7 cellular contexts compared by ENCODE assay signal in genomic region chr3:141243295-141243707, GRCh38. TPM values are rescaled to one million over a fixed set of nuclear protein-coding genes. Genes with fewer than 3 reads are reported as not detected.
DNase-seq lines count a peak whose midpoint lies in the region; ATAC-seq and TF ChIP-seq lines count a peak whose summit lies in the region.

No MANE protein-coding gene starts in this region.

- intact Hi-C loops in mucosa of descending colon (cut with DNase I, micrococcal nuclease): no loop called here

- CTCF ChIA-PET in activated naive CD4-positive, alpha-beta T cell treated with anti-CD3 and anti-CD28 coated beads, Interleukin-2, amount 10 ng/mL, durations not matched to agents 7 days and 5 days (lab: Charles Lee): interaction anchor here (1.0 to 1.9 kb wide), 4 partner anchors 11 to 24 kb away, joined by 3 to 12 read pairs (median 7); partner anchors contain the start of gene PXYLP1

- no peak for DNase-seq in T-helper 17 cell
- DNase-seq in activated naive CD4-positive, alpha-beta T cell treated with anti-CD3 and anti-CD28 coated beads, Interleukin-2, amount 10 ng/mL, durations not matched to agents 7 days and 5 days: peak; percentile 71
- DNase-seq in mucosa of descending colon: no peak
- no peak for DNase-seq in NCI-H2196 (lab: John Stamatoyannopoulos, UW; ENCODE audit: unreplicated experiment)
- DNase-seq in hippocampal formation (lab: John Stamatoyannopoulos, UW): no peak

- H3K9me3 ChIP-seq in T-helper 17 cell (ENCODE audit: control insufficient read depth, low read length, poor library complexity, severe bottlenecking): no peaks in the 10 kb centered on the region
- H3K9me3 ChIP-seq in mucosa of descending colon: no peaks in the 10 kb centered on the region

- ATAC-seq in T-helper 17 cell (peak; percentile 87), mucosa of descending colon (peak; percentile 39), GM21381 (IDR thresholded peaks at IDR 0.05; ENCODE audit: unreplicated experiment) (no peak)

- no peaks in the 10 kb centered on the region for H3K4me1 ChIP-seq in mucosa of descending colon (ENCODE audit: low read depth)

- no peaks in the 10 kb centered on the region for H3K9me3 Mint-ChIP-seq in activated naive CD4-positive, alpha-beta T cell treated with anti-CD3 and anti-CD28 coated beads, Interleukin-2, amount 10 ng/mL, durations not matched to agents 7 days and 5 days
- no peaks in the 10 kb centered on the region for H3K9me3 Mint-ChIP-seq in stimulated activated naive CD8-positive, alpha-beta T cell treated with anti-CD3 and anti-CD28 coated beads, Interleukin-15, Interleukin-2, amounts not matched to agents 100 ng/mL and 50 ng/mL, for 24 hours

- peaks cover 11% of the 10 kb centered on the region for H3K4me1 Mint-ChIP-seq in T-helper 17 cell
- peaks cover 34% of the 10 kb centered on the region for H3K4me1 Mint-ChIP-seq in activated naive CD4-positive, alpha-beta T cell treated with anti-CD3 and anti-CD28 coated beads, Interleukin-2, amount 10 ng/mL, durations not matched to agents 7 days and 5 days
- peaks cover 41% of the 10 kb centered on the region for H3K4me1 Mint-ChIP-seq in stimulated activated naive CD8-positive, alpha-beta T cell treated with anti-CD3 and anti-CD28 coated beads, Interleukin-15, Interleukin-2, amounts not matched to agents 100 ng/mL and 50 ng/mL, for 24 hours (ENCODE audit: low read depth)

- no peak for TF ChIP-seq CTCF in mucosa of descending colon (IDR thresholded peaks at IDR 0.05)

- peak overlapping the region; percentile 77 for H3K27ac Mint-ChIP-seq in T-helper 17 cell
- H3K27ac Mint-ChIP-seq in activated naive CD4-positive, alpha-beta T cell treated with anti-CD3 and anti-CD28 coated beads, Interleukin-2, amount 10 ng/mL, durations not matched to agents 7 days and 5 days: peak overlapping the region; percentile 72
- H3K27ac Mint-ChIP-seq in stimulated activated naive CD8-positive, alpha-beta T cell treated with anti-CD3 and anti-CD28 coated beads, Interleukin-15, Interleukin-2, amounts not matched to agents 100 ng/mL and 50 ng/mL, for 24 hours: peak overlapping the region; percentile 61

- H3K4me3 ChIP-seq in mucosa of descending colon: no peak overlapping the region

- peaks cover 5% of the 10 kb centered on the region for H3K36me3 Mint-ChIP-seq in T-helper 17 cell (ENCODE audit: low read depth)
- H3K36me3 Mint-ChIP-seq in activated naive CD4-positive, alpha-beta T cell treated with anti-CD3 and anti-CD28 coated beads, Interleukin-2, amount 10 ng/mL, durations not matched to agents 7 days and 5 days: peaks cover 18% of the 10 kb centered on the region
- H3K36me3 Mint-ChIP-seq in stimulated activated naive CD8-positive, alpha-beta T cell treated with anti-CD3 and anti-CD28 coated beads, Interleukin-15, Interleukin-2, amounts not matched to agents 100 ng/mL and 50 ng/mL, for 24 hours (ENCODE audit: low read depth): peaks cover 4% of the 10 kb centered on the region

- H3K27me3 Mint-ChIP-seq in T-helper 17 cell: no peaks in the 10 kb centered on the region
- H3K27me3 Mint-ChIP-seq in activated naive CD4-positive, alpha-beta T cell treated with anti-CD3 and anti-CD28 coated beads, Interleukin-2, amount 10 ng/mL, durations not matched to agents 7 days and 5 days: no peaks in the 10 kb centered on the region
- H3K27me3 Mint-ChIP-seq in stimulated activated naive CD8-positive, alpha-beta T cell treated with anti-CD3 and anti-CD28 coated beads, Interleukin-15, Interleukin-2, amounts not matched to agents 100 ng/mL and 50 ng/mL, for 24 hours: no peaks in the 10 kb centered on the region

- peak overlapping the region; percentile 61 for H3K4me3 Mint-ChIP-seq in T-helper 17 cell
- no peak overlapping the region for H3K4me3 Mint-ChIP-seq in activated naive CD4-positive, alpha-beta T cell treated with anti-CD3 and anti-CD28 coated beads, Interleukin-2, amount 10 ng/mL, durations not matched to agents 7 days and 5 days
- H3K4me3 Mint-ChIP-seq in stimulated activated naive CD8-positive, alpha-beta T cell treated with anti-CD3 and anti-CD28 coated beads, Interleukin-15, Interleukin-2, amounts not matched to agents 100 ng/mL and 50 ng/mL, for 24 hours: peak overlapping the region; percentile 45

- no peaks in the 10 kb centered on the region for H3K36me3 ChIP-seq in mucosa of descending colon (ENCODE audit: low read depth)

RNA-seq across cellular contexts. Expression of gene PXYLP1, which starts 11.7 kb away (rescaled TPM):
- total RNA-seq in T-helper 17 cell (1 to 10 TPM; 6.1 to 9.0 TPM), mucosa of descending colon (10 to 100 TPM in 2 of 3 donors, 1 to 10 TPM in 1; 9.9 to 13.7 (median 10.5) TPM)
